ENCODE assay signal across 18 cellular contexts in genomic region chr6:35237466-35237865, GRCh38. TPM values are rescaled to one million over a fixed set of nuclear protein-coding genes. Genes with fewer than 3 reads are reported as not detected.
DNase-seq lines count a peak whose midpoint lies in the region; ATAC-seq and TF ChIP-seq lines count a peak whose summit lies in the region.
"Had no signal": no experiment of that assay in that cellular context is flagged by ENCODE, and none has a peak within 500 bp of the region (broad histone marks: within the 10 kb centered on the region; RNA-seq: fewer than 3 reads in every experiment).

No MANE protein-coding gene starts in this region.

- peak overlapping the region; percentile 70 to 84 (median 82) for H3K27ac ChIP-seq in thyroid gland
- H3K27ac ChIP-seq: SJCRH30 had no signal

- WGBS in thyroid gland, 2 donors: 47 to 49% methylated on average over 3 of the region's 3 CpGs

- no peaks in the 10 kb centered on the region for H3K9me3 ChIP-seq in thyroid gland

- ATAC-seq in GM21737 (IDR thresholded peaks at IDR 0.05; ENCODE audit: unreplicated experiment) (no peak), HG03045 (IDR thresholded peaks at IDR 0.05; ENCODE audit: unreplicated experiment) (no peak)
- ATAC-seq: K562 had no signal

- intact Hi-C loops in cardiac septum (cut with DNase I): loop anchor here (5.0 kb wide), 1 partner anchor 250 kb away; no protein-coding TSS in a partner anchor
- intact Hi-C loops in thyroid gland (cut with DNase I): no loop called here

- peak; percentile 21 for DNase-seq in GDM1 (lab: John Stamatoyannopoulos, UW)
- DNase-seq in cardiac septum (ENCODE audit: low spot score): peak; percentile 46
- peak; percentile 35 for DNase-seq in myocyte (ENCODE audit: low read depth)
- DNase-seq in thyroid gland: peak; percentile 57 to 61
- DNase-seq in activated gamma-delta T cell treated with Interleukin-2 at 50 U/mL for 16 hours: no peak
- DNase-seq: AML-193; CD4-positive, alpha-beta T cell; GOT3; NCI-H1436 treated with DMSO at 0.1 percent for 48 hours; NCI-H2029 treated with DMSO at 0.1 percent for 48 hours; NCI-H2171 treated with DMSO at 0.1 percent for 48 hours; NCI-H446 treated with DMSO at 0.1 percent for 48 hours; NK-92 treated with Interleukin-12 subunit alpha and Interleukin-12 subunit beta, amount 100 ng/mL, for 24 hours; SJCRH30 had no signal

- TF ChIP-seq POLR2A in thyroid gland (IDR thresholded peaks at IDR 0.05): no peak

- H3K27me3 ChIP-seq in thyroid gland: no peaks in the 10 kb centered on the region
- H3K27me3 ChIP-seq: SJCRH30 had no signal

- no peak for TF ChIP-seq CTCF in thyroid gland (IDR thresholded peaks at IDR 0.05)

- peaks cover 52 to 70% of the 10 kb centered on the region in 2 donors for H3K4me1 ChIP-seq in thyroid gland

- H3K4me3 ChIP-seq in thyroid gland (replicated peaks in 1 of 3): no peak overlapping the region
- H3K4me3 ChIP-seq: K562, SJCRH30 had no signal

- peaks cover 0 to 11% of the 10 kb centered on the region in 2 donors for H3K36me3 ChIP-seq in thyroid gland
- H3K36me3 ChIP-seq: SJCRH30 had no signal

RNA-seq across cellular contexts. Expression of gene ZNF76, which starts 22.1 kb away (rescaled TPM):
- total RNA-seq in cardiac septum (39.9 TPM), myocyte (15.7 and 22.1 TPM in 2 replicates), thyroid gland (10 to 100 TPM; 54.3 to 81.7 (median 71.6) TPM)
- polyA plus RNA-seq in myocyte (2012): 30.1 TPM

RNA-seq across cellular contexts. Expression of gene SCUBE3, which starts 23.7 kb away (rescaled TPM):
- 5.2 TPM for total RNA-seq in cardiac septum
- total RNA-seq in myocyte: under 0.01 and 0.03 TPM in 2 replicates
- polyA plus RNA-seq in myocyte (2012): 0.28 TPM
- 100 to 1,000 TPM in 1 of 4 donors, 10 to 100 TPM in 3; 45.5 to 119 (median 66.3) TPM for total RNA-seq in thyroid gland
- total RNA-seq: CD4-positive, alpha-beta T cell; K562; OCI-LY7 had no signal
